8 cellular contexts compared by ENCODE assay signal in genomic region chr19:12639901-12640613, GRCh38. TPM values are rescaled to one million over a fixed set of nuclear protein-coding genes. Genes with fewer than 3 reads are reported as not detected.
A peak's percentile ranks its signal among the peaks of the same experiment; 100 is the strongest.
DNase-seq lines count a peak whose midpoint lies in the region; ATAC-seq and TF ChIP-seq lines count a peak whose summit lies in the region.

No MANE protein-coding gene starts in this region.

- TF ChIP-seq POLR2A in GM18505 (IDR thresholded peaks at IDR 0.05; ENCODE audit: borderline replicate concordance, extremely low read depth, insufficient read depth, insufficient read length): no peak

- peaks cover 0 to 3% of the 10 kb centered on the region in 2 donors for H3K36me3 Mint-ChIP-seq in activated T-cell treated with anti-CD3 and anti-CD28 coated beads, Interleukin-2, amount 50 U/mL, for 72 hours (ENCODE audit: insufficient read depth in 2 of 2)
- no peaks in the 10 kb centered on the region for H3K36me3 Mint-ChIP-seq in natural killer cell
- peaks cover 43% of the 10 kb centered on the region for H3K36me3 Mint-ChIP-seq in stimulated activated effector memory CD8-positive, alpha-beta T cell treated with anti-CD3 and anti-CD28 coated beads, Interleukin-12 subunit alpha, Interleukin-12 subunit beta, amount 100 ng/mL, for 72 hours

- H3K4me3 ChIP-seq in OCI-LY3 (ENCODE audit: low read length): no peak overlapping the region
- peak overlapping the region; percentile 11 for H3K4me3 ChIP-seq in fibroblast of pulmonary artery (replicated peaks; ENCODE audit: low read depth, low read length)

- no peaks in the 10 kb centered on the region for H3K79me2 ChIP-seq in OCI-LY3 (ENCODE audit: low read length)

- H3K27me3 ChIP-seq in OCI-LY3 (ENCODE audit: low read depth, low read length): no peaks in the 10 kb centered on the region

- peak overlapping the region; percentile 49 to 66 for H3K4me3 Mint-ChIP-seq in activated T-cell treated with anti-CD3 and anti-CD28 coated beads, Interleukin-2, amount 50 U/mL, for 72 hours
- H3K4me3 Mint-ChIP-seq in natural killer cell: peak overlapping the region; percentile 62
- peak overlapping the region; percentile 59 for H3K4me3 Mint-ChIP-seq in stimulated activated effector memory CD8-positive, alpha-beta T cell treated with anti-CD3 and anti-CD28 coated beads, Interleukin-12 subunit alpha, Interleukin-12 subunit beta, amount 100 ng/mL, for 72 hours

- no peaks in the 10 kb centered on the region for H4K20me1 ChIP-seq in OCI-LY3 (ENCODE audit: insufficient read depth, low read length)

- H3K36me3 ChIP-seq in OCI-LY3 (replicated peaks; ENCODE audit: low read depth, low read length): peaks cover 45% of the 10 kb centered on the region

- peaks cover 20% of the 10 kb centered on the region for H3K4me1 Mint-ChIP-seq in activated T-cell treated with anti-CD3 and anti-CD28 coated beads, Interleukin-2, amount 50 U/mL, for 72 hours (ENCODE audit: low read depth)
- peaks cover 7 to 13% of the 10 kb centered on the region in 2 donors for H3K4me1 Mint-ChIP-seq in natural killer cell
- peaks cover 14% of the 10 kb centered on the region for H3K4me1 Mint-ChIP-seq in stimulated activated effector memory CD8-positive, alpha-beta T cell treated with anti-CD3 and anti-CD28 coated beads, Interleukin-12 subunit alpha, Interleukin-12 subunit beta, amount 100 ng/mL, for 72 hours

- H3K9ac ChIP-seq in OCI-LY3 (ENCODE audit: low read length): no peak overlapping the region

- H3K4me2 ChIP-seq in OCI-LY3 (ENCODE audit: low read length): no peak overlapping the region

- H3K9me3 ChIP-seq in OCI-LY3 (ENCODE audit: insufficient read depth, low read length): no peaks in the 10 kb centered on the region

- DNase-seq in DMS 273 treated with DMSO at 0.1 percent for 48 hours (lab: John Stamatoyannopoulos, UW): peak; percentile 56
- DNase-seq in activated T-cell treated with anti-CD3 and anti-CD28 coated beads, Interleukin-2, amount 50 U/mL, for 72 hours: peak; percentile 90
- DNase-seq in fibroblast of pulmonary artery (ENCODE audit: low read depth): peak; percentile 82
- DNase-seq in natural killer cell: peak; percentile 74
- peak; percentile 82 to 92 for DNase-seq in stimulated activated effector memory CD8-positive, alpha-beta T cell treated with anti-CD3 and anti-CD28 coated beads, Interleukin-12 subunit alpha, Interleukin-12 subunit beta, amount 100 ng/mL, for 72 hours (ENCODE audit: low spot score in 2 of 2)

- no peaks in the 10 kb centered on the region for H3K4me1 ChIP-seq in OCI-LY3 (ENCODE audit: low read length)

- H2AFZ ChIP-seq in OCI-LY3 (ENCODE audit: low read depth, low read length): no peak overlapping the region

- ATAC-seq in HG03354 (IDR thresholded peaks at IDR 0.05; ENCODE audit: poor library complexity, severe bottlenecking, unreplicated experiment) (peak; percentile 74), natural killer cell (peak; percentile 96), GM18505 (IDR thresholded peaks at IDR 0.05; ENCODE audit: unreplicated experiment) (no peak)
- peak; percentile 92 to 96 for ATAC-seq in activated T-cell treated with anti-CD3 and anti-CD28 coated beads, Interleukin-2, amount 50 U/mL, for 72 hours (replicated peaks in 1 of 2)
- ATAC-seq in stimulated activated effector memory CD8-positive, alpha-beta T cell treated with anti-CD3 and anti-CD28 coated beads, Interleukin-12 subunit alpha, Interleukin-12 subunit beta, amount 100 ng/mL, for 72 hours: peak; percentile 97

- intact Hi-C loops in natural killer cell (cut with micrococcal nuclease): loop anchor here (2.0 kb wide), 1 partner anchor 33 kb away; no protein-coding TSS in a partner anchor

- H3K27ac Mint-ChIP-seq in activated T-cell treated with anti-CD3 and anti-CD28 coated beads, Interleukin-2, amount 50 U/mL, for 72 hours: peak overlapping the region; percentile 3
- peak overlapping the region; percentile 56 to 87 for H3K27ac Mint-ChIP-seq in natural killer cell
- peak overlapping the region; percentile 75 for H3K27ac Mint-ChIP-seq in stimulated activated effector memory CD8-positive, alpha-beta T cell treated with anti-CD3 and anti-CD28 coated beads, Interleukin-12 subunit alpha, Interleukin-12 subunit beta, amount 100 ng/mL, for 72 hours

- no peaks in the 10 kb centered on the region for H3K9me3 Mint-ChIP-seq in activated T-cell treated with anti-CD3 and anti-CD28 coated beads, Interleukin-2, amount 50 U/mL, for 72 hours
- H3K9me3 Mint-ChIP-seq in natural killer cell: no peaks in the 10 kb centered on the region
- H3K9me3 Mint-ChIP-seq in stimulated activated effector memory CD8-positive, alpha-beta T cell treated with anti-CD3 and anti-CD28 coated beads, Interleukin-12 subunit alpha, Interleukin-12 subunit beta, amount 100 ng/mL, for 72 hours: no peaks in the 10 kb centered on the region

- no peak overlapping the region for H3K27ac ChIP-seq in OCI-LY3 (ENCODE audit: low read length)

- H3K27me3 Mint-ChIP-seq in activated T-cell treated with anti-CD3 and anti-CD28 coated beads, Interleukin-2, amount 50 U/mL, for 72 hours (ENCODE audit: low read depth): no peaks in the 10 kb centered on the region
- H3K27me3 Mint-ChIP-seq in natural killer cell (ENCODE audit: low read depth in 2 of 2): no peaks in the 10 kb centered on the region

- TF ChIP-seq CTCF in OCI-LY3 (IDR thresholded peaks at IDR 0.05; ENCODE audit: low read depth, low read length) (peak; percentile 49), fibroblast of pulmonary artery (IDR thresholded peaks at IDR 0.05; ENCODE audit: low read length, missing control alignments) (peak; percentile 78), natural killer cell (IDR thresholded peaks at IDR 0.05) (peak; percentile 74)

RNA-seq across cellular contexts. Expression of gene MAN2B1, which starts 26.5 kb away (rescaled TPM):
- 100 to 1,000 TPM in 1 of 2 donors, 10 to 100 TPM in 1; 75.8 to 109 TPM for total RNA-seq in activated T-cell treated with anti-CD3 and anti-CD28 coated beads, Interleukin-2, amount 50 U/mL, for 72 hours
- 100 to 1,000 TPM; 107 to 118 (median 112) TPM for total RNA-seq in natural killer cell

RNA-seq across cellular contexts. Expression of gene WDR83, which starts 26.6 kb away (rescaled TPM):
- 10 to 100 TPM; 18.4 to 24.0 TPM for total RNA-seq in activated T-cell treated with anti-CD3 and anti-CD28 coated beads, Interleukin-2, amount 50 U/mL, for 72 hours
- total RNA-seq in natural killer cell: 10 to 100 TPM; 17.0 to 25.8 (median 25.1) TPM

RNA-seq across cellular contexts. Expression of gene ZNF791, which starts 29.3 kb away (rescaled TPM):
- total RNA-seq in activated T-cell treated with anti-CD3 and anti-CD28 coated beads, Interleukin-2, amount 50 U/mL, for 72 hours: 10 to 100 TPM; 19.8 to 21.0 TPM
- 10 to 100 TPM; 52.6 to 62.0 (median 56.5) TPM for total RNA-seq in natural killer cell

RNA-seq across cellular contexts. Expression of gene ZNF490, which starts 29.4 kb away (rescaled TPM):
- 10 to 100 TPM; 12.8 to 16.0 TPM for total RNA-seq in activated T-cell treated with anti-CD3 and anti-CD28 coated beads, Interleukin-2, amount 50 U/mL, for 72 hours
- total RNA-seq in natural killer cell: 10 to 100 TPM; 12.0 to 21.4 (median 20.9) TPM

RNA-seq across cellular contexts. Expression of gene DHPS, which starts 41.6 kb away (rescaled TPM):
- total RNA-seq in activated T-cell treated with anti-CD3 and anti-CD28 coated beads, Interleukin-2, amount 50 U/mL, for 72 hours: 100 to 1,000 TPM; 140 to 150 TPM
- total RNA-seq in natural killer cell: 100 to 1,000 TPM; 143 to 193 (median 145) TPM

Comparison
In these comparisons a context has a peak if more than half of its experiments do, and no peak if none do; other contexts are left out.
1. H3K27ac Mint-ChIP-seq: peak in every context shown above with its lines; median percentile 75 in stimulated activated effector memory CD8-positive, alpha-beta T cell treated with anti-CD3 and anti-CD28 coated beads, Interleukin-12 subunit alpha, Interleukin-12 subunit beta, amount 100 ng/mL, for 72 hours; 72 in natural killer cell; 3 in activated T-cell treated with anti-CD3 and anti-CD28 coated beads, Interleukin-2, amount 50 U/mL, for 72 hours.